In genomic region chr9:130991227-130992058, GRCh38 we compare ENCODE assay signal across 2 cellular contexts.
TF ChIP-seq lines count a peak whose summit lies in the region.

No MANE protein-coding gene starts in this region.

TF ChIP-seq in HEK293, 187 proteins besides CTCF, POLR2A, EP300 and RAD21:
- TF ChIP-seq AEBP2 (tag by site-specific recombination; IDR thresholded peaks at IDR 0.05; ENCODE audit: borderline replicate concordance) (no peak), ZNF366 (tag by site-specific recombination; conservative IDR thresholded peaks at IDR 0.05) (peak; percentile 50; the same call in 1 of the 2 replicates), ZNF341 (tag by site-specific recombination; IDR thresholded peaks at IDR 0.05; ENCODE audit: low read depth) (peak; percentile 98), ZNF521 (tag by site-specific recombination; IDR thresholded peaks at IDR 0.05) (no peak), ZNF664 (tag by site-specific recombination; IDR thresholded peaks at IDR 0.05) (peak; percentile 87)

TF ChIP-seq in endothelial cell of umbilical vein, 7 proteins besides CTCF, POLR2A, EP300 and RAD21:
- TF ChIP-seq MAX (IDR thresholded peaks at IDR 0.05; ENCODE audit: insufficient read depth, insufficient read length) (no peak), EZH2 (IDR thresholded peaks at IDR 0.05; ENCODE audit: borderline replicate concordance, low read depth, low read length, severe bottlenecking) (peak; percentile 49)
